Comparison of ENCODE assay signal across 8 cellular contexts in genomic region chr15:28125673-28126651, GRCh38.
DNase-seq lines count a peak whose midpoint lies in the region; ATAC-seq and TF ChIP-seq lines count a peak whose summit lies in the region.

No MANE protein-coding gene starts in this region.

- in situ Hi-C loops in GM13977 (cut with MboI; ENCODE audit: low pct_unique_long_range_greater_than_20kb, low sequenced_read_pairs, unreplicated experiment) = no loop called here

- ATAC-seq in GM21367 (IDR thresholded peaks at IDR 0.05; ENCODE audit: unreplicated experiment) = no peak
- no peak for ATAC-seq in GM19397 (IDR thresholded peaks at IDR 0.05; ENCODE audit: unreplicated experiment)
- ATAC-seq in HG03135 (IDR thresholded peaks at IDR 0.05; ENCODE audit: unreplicated experiment) = no peak

- no peak overlapping the region for H3K27ac ChIP-seq in coronary artery

- DNase-seq in AG10803 (ENCODE audit: low read depth) = peak; percentile 57
- no peak for DNase-seq in GM13977 (ENCODE audit: low spot score)
- DNase-seq in NCI-H2227 treated with DMSO at 0.1 percent for 48 hours (lab: John Stamatoyannopoulos, UW) = peak; percentile 19
- DNase-seq in coronary artery (ENCODE audit: low spot score) = no peak
- DNase-seq in middle frontal gyrus (ENCODE audit: extremely low spot score, low spot score) = peak; percentile 67

- TF ChIP-seq CTCF in AG10803 (conservative IDR thresholded peaks at IDR 0.05; ENCODE audit: low read length) = peak; percentile 70
- TF ChIP-seq CTCF in GM13977 (IDR thresholded peaks at IDR 0.05; ENCODE audit: extremely low read depth, insufficient read depth, missing control alignments) = peak; percentile 62
- peak; percentile 50 for TF ChIP-seq CTCF in coronary artery (IDR thresholded peaks at IDR 0.05)

- H3K4me3 ChIP-seq in AG10803 (ENCODE audit: low read length) (no peak overlapping the region), coronary artery (no peak overlapping the region)

Comparison
In these comparisons a context has a peak if more than half of its experiments do, and no peak if none do; other contexts are left out.
1. DNase-seq: peak in AG10803 (single experiment), NCI-H2227 treated with DMSO at 0.1 percent for 48 hours (single experiment) and middle frontal gyrus (single experiment); none in GM13977 (single experiment) and coronary artery (single experiment).
2. Peak in every context shown above with its lines, with median percentiles within 50 percentile points of each other: CTCF ChIP-seq.